ENCODE assay signal across 1 cellular context in the genomic region with DNA sequence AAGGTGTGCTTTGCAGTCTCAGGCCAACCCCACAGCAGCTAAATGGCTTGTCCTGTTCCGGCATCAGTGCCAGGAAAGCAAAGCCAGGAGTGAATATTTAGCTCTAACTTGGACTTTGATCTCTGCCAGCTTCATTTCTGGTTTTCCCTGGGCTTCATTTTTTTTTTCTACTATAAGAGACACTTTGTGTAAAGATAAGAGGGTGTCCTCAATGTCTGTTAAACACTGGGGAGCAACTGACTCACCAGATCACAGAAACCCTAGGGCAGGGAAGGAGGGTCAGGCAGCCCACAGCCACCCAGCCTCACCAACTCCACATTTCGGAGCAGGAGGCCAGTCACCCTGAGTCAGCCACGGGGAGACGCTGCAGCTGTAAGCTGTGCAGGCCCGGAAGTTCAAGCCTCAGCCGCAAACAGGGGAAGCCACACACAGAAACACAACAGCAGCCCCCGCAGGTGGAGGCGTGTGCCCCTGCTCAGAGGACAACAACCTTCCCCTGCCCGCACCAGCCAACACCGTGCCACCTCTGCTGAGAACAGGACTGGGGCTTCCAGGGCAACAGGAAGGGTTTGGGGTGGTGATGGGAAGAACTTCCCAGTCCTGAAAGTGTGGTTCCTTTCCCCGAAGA.
A peak's percentile ranks its signal among the peaks of the same experiment; 100 is the strongest.
TF ChIP-seq lines count a peak whose summit lies in the region.

No MANE protein-coding gene starts in this region.

TF ChIP-seq in HepG2, 621 proteins besides CTCF, POLR2A, EP300 and RAD21 (continued from another document):
- peak; percentile 15; the same call in 1 of the 2 replicates for TF ChIP-seq PHF20 (CRISPR knock-in tag; IDR thresholded peaks at IDR 0.05)
- no peak for TF ChIP-seq EZH2 (conservative IDR thresholded peaks at IDR 0.05; ENCODE audit: low read depth, low read length)
- no peak for TF ChIP-seq JUN (CRISPR knock-in tag; IDR thresholded peaks at IDR 0.05)
- no peak for TF ChIP-seq ZNF556 (CRISPR knock-in tag; IDR thresholded peaks at IDR 0.05; ENCODE audit: borderline replicate concordance)
- TF ChIP-seq NCOA5 (CRISPR knock-in tag; IDR thresholded peaks at IDR 0.05), result peak; percentile 76; the same call in 1 of the 2 replicates
- TF ChIP-seq PRPF4 (IDR thresholded peaks at IDR 0.05; ENCODE audit: low read depth, low read length, poor library complexity, severe bottlenecking), result no peak
- no peak; the same call in 1 of the 2 replicates for TF ChIP-seq KDM5A (IDR thresholded peaks at IDR 0.05; ENCODE audit: borderline replicate concordance, low read length)
- TF ChIP-seq ZNF777 (CRISPR knock-in tag; IDR thresholded peaks at IDR 0.05), result 0 out of 2 replicates have a peak, but pooled peaks have one; percentile 14
- no peak for TF ChIP-seq SP1 (IDR thresholded peaks at IDR 0.05)
- TF ChIP-seq SP1 (CRISPR knock-in tag; IDR thresholded peaks at IDR 0.05), result no peak; the same call in 1 of the 2 replicates
- TF ChIP-seq HDAC6 (IDR thresholded peaks at IDR 0.05; ENCODE audit: low read depth, low read length), result no peak
TF ChIP-seq in HepG2: peak in this region for 156.
